ENCODE assay signal across 8 cellular contexts in the genomic region with DNA sequence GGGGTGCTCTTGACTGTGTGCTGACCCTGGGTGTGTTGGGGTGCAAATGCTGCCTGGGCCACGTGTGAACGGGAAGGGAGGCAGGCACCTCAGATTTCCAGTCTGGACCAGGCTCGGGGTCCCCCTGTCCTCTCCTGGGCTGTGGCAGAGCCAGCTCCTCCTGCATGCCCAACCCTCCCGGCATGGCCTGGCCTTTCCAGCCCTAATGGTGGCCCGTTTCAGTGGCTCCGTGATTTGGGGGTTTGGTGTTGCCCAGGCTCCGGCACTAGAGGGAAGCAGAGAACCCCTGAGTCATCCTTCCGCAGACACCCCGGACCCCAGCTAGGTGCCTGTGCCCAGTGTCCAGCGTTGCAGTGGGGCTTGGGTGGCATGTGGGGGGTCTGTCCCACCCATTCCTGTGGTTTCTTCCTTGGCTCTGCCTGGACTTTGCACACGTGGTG. TPM values are rescaled to one million over a fixed set of nuclear protein-coding genes. Genes with fewer than 3 reads are reported as not detected.
DNase-seq lines count a peak whose midpoint lies in the region; ATAC-seq and TF ChIP-seq lines count a peak whose summit lies in the region.
"Had no signal": no experiment of that assay in that cellular context is flagged by ENCODE, and none has a peak within 500 bp of the region (broad histone marks: within the 10 kb centered on the region; RNA-seq: fewer than 3 reads in every experiment).

No MANE protein-coding gene starts in this region.

- H3K4me3 ChIP-seq in Peyer's patch (peak overlapping the region in 1 of 4 donors; percentile 14), heart left ventricle (no peak overlapping the region), spleen (peak overlapping the region in 4 of 8 donors; percentile 2 to 53 (median 12))
- H3K4me3 ChIP-seq: lung had no signal

- 57 to 78% (median 69%) methylated on average over 5 to 11 of the region's 11 CpGs for WGBS in heart left ventricle, 4 donors
- 39 to 62% (median 45%) methylated on average over 5 to 11 of the region's 11 CpGs for WGBS in spleen, 5 donors

- intact Hi-C loops in heart left ventricle (cut with DNase I) (no loop called here), spleen (cut with DNase I; ENCODE audit: low total_unique reads) (no loop called here)

- TF ChIP-seq POLR2A in Peyer's patch (IDR thresholded peaks at IDR 0.05) (no peak), heart left ventricle (IDR thresholded peaks at IDR 0.05) (no peak), spleen (IDR thresholded peaks at IDR 0.05) (no peak)

- H3K27me3 ChIP-seq in Peyer's patch, result no peaks in the 10 kb centered on the region
- no peaks in the 10 kb centered on the region for H3K27me3 ChIP-seq in heart left ventricle
- no peaks in the 10 kb centered on the region for H3K27me3 ChIP-seq in spleen (replicated peaks in 1 of 7)

- H3K9me3 ChIP-seq in Peyer's patch (no peaks in the 10 kb centered on the region), heart left ventricle (no peaks in the 10 kb centered on the region), spleen (no peaks in the 10 kb centered on the region)

- no peak for ATAC-seq in heart left ventricle
- no peak for ATAC-seq in HG03439 (IDR thresholded peaks at IDR 0.05; ENCODE audit: unreplicated experiment)

- TF ChIP-seq CTCF in GM12874 (IDR thresholded peaks at IDR 0.05; ENCODE audit: insufficient read depth, low read depth, low read length) (peak; percentile 73), Peyer's patch (IDR thresholded peaks at IDR 0.05) (peak in 1 of 6 experiments; percentile 37), heart left ventricle (IDR thresholded peaks at IDR 0.05) (peak in 2 of 12 donors; percentile 10 to 15), spleen (IDR thresholded peaks at IDR 0.05 in 8 of 11, conservative IDR thresholded peaks at IDR 0.05 in 3 of 11) (peak in 8 of 11 experiments; percentile 6 to 50 (median 36))

- peak in 1 of 3 donors; percentile 60 for DNase-seq in Peyer's patch
- peak in 3 of 5 donors; percentile 23 to 44 (median 29) for DNase-seq in heart left ventricle
- peak; percentile 85 for DNase-seq in spleen
- DNase-seq in HUDEP-2 (lab: John Stamatoyannopoulos, UW; ENCODE audit: unreplicated experiment in 76 of 76), result no peak
- no peak for DNase-seq in activated effector memory CD4-positive, alpha-beta T cell treated with anti-CD3 and anti-CD28 coated beads, Interleukin-2, amount 50 U/mL, for 16 hours

- peak overlapping the region in 3 of 4 donors; percentile 78 to 98 (median 82) for H3K27ac ChIP-seq in Peyer's patch
- H3K27ac ChIP-seq in heart left ventricle, result peak overlapping the region in 3 of 12 donors; percentile 46 to 97 (median 89)
- peak overlapping the region; percentile 60 to 98 (median 88) for H3K27ac ChIP-seq in spleen

- peaks cover 0 to 37% (median 0%) of the 10 kb centered on the region in 3 donors for H3K36me3 ChIP-seq in Peyer's patch
- peaks cover 0 to 77% (median 36%) of the 10 kb centered on the region in 9 donors for H3K36me3 ChIP-seq in heart left ventricle
- H3K36me3 ChIP-seq in spleen, result peaks cover 3 to 95% (median 59%) of the 10 kb centered on the region in 6 donors

- H3K4me1 ChIP-seq in Peyer's patch, result peaks cover 4 to 52% (median 45%) of the 10 kb centered on the region in 4 donors
- peaks cover 20 to 94% (median 57%) of the 10 kb centered on the region in 12 donors for H3K4me1 ChIP-seq in heart left ventricle
- peaks cover 73 to 100% (median 96%) of the 10 kb centered on the region in 6 donors for H3K4me1 ChIP-seq in spleen

RNA-seq across cellular contexts. Expression of gene RBM38, which starts 9.1 kb away (rescaled TPM):
- total RNA-seq in Peyer's patch (10 to 100 TPM in 3 of 4 donors, 1 to 10 TPM in 1; 9.6 to 15.5 (median 12.8) TPM), heart left ventricle (10 to 100 TPM; 45.6 to 97.9 (median 62.3) TPM), spleen (100 to 1,000 TPM in 1 of 7 donors, 10 to 100 TPM in 6; 49.2 to 120 (median 61.6) TPM)
- polyA plus RNA-seq in heart left ventricle (100 to 1,000 TPM in 1 of 2 donors, 10 to 100 TPM in 1; 68.5 to 112 TPM), spleen (10 to 100 TPM; 48.6 to 87.8 (median 81.2) TPM)

RNA-seq across cellular contexts. Expression of gene RAE1, which starts 49.2 kb away (rescaled TPM):
- 10 to 100 TPM; 21.5 to 38.9 (median 33.3) TPM for total RNA-seq in Peyer's patch
- total RNA-seq in heart left ventricle, result 10 to 100 TPM; 12.9 to 18.6 (median 15.5) TPM
- 10 to 100 TPM in 1 of 2 donors, 1 to 10 TPM in 1; 7.5 to 26.8 TPM for polyA plus RNA-seq in heart left ventricle
- 10 to 100 TPM; 22.0 to 41.3 (median 24.2) TPM for total RNA-seq in spleen
- polyA plus RNA-seq in spleen, result 10 to 100 TPM; 16.2 to 20.2 (median 16.7) TPM

Comparison
In these comparisons a context has a peak if more than half of its experiments do, and no peak if none do; other contexts are left out.
1. DNase-seq: peak in heart left ventricle (3 of 5) and spleen (single experiment); none in HUDEP-2 (0 of 76) and activated effector memory CD4-positive, alpha-beta T cell treated with anti-CD3 and anti-CD28 coated beads, Interleukin-2, amount 50 U/mL, for 16 hours (single experiment).